In genomic region chr19:50633359-50633758, GRCh38 we compare ENCODE assay signal across 11 cellular contexts. TPM values are rescaled to one million over a fixed set of nuclear protein-coding genes. Genes with fewer than 3 reads are reported as not detected.
"Had no signal": no experiment of that assay in that cellular context is flagged by ENCODE, and none has a peak within 500 bp of the region (broad histone marks: within the 10 kb centered on the region; RNA-seq: fewer than 3 reads in every experiment).

No MANE protein-coding gene starts in this region.

- H3K27ac ChIP-seq: GM23248 had no signal

- H3K4me2 ChIP-seq: GM23338 had no signal

- DNase-seq: GM23248, GOT3, H7, H9, HCEC 1CT, HFFc6 had no signal

- H3K4me3 ChIP-seq: GM23248, GM23338, HAP-1 had no signal

- H2AFZ ChIP-seq: GM23248, GM23338 had no signal

- FAIRE-seq: H1, H54 had no signal

- H3K4me1 ChIP-seq: HAP-1 had no signal

- H3K36me3 ChIP-seq: HAP-1 had no signal

- ATAC-seq: GM23338, HCT116 had no signal

- H3K9ac ChIP-seq: GM23248 had no signal

RNA-seq across cellular contexts. Expression of gene SYT3, which starts 6.3 kb away (rescaled TPM):
- total RNA-seq: GM23248, HFFc6 had no signal
- polyA plus RNA-seq: GM23248 had no signal

RNA-seq across cellular contexts. Expression of gene C19orf81, which starts 15.9 kb away (rescaled TPM):
- total RNA-seq: GM23248 had no signal
